19 cellular contexts compared by ENCODE assay signal in genomic region chr2:44351088-44351487, GRCh38. TPM values are rescaled to one million over a fixed set of nuclear protein-coding genes. Genes with fewer than 3 reads are reported as not detected.
DNase-seq lines count a peak whose midpoint lies in the region; ATAC-seq and TF ChIP-seq lines count a peak whose summit lies in the region.
"Had no signal": no experiment of that assay in that cellular context is flagged by ENCODE, and none has a peak within 500 bp of the region (broad histone marks: within the 10 kb centered on the region; RNA-seq: fewer than 3 reads in every experiment).

No MANE protein-coding gene starts in this region.

- intact Hi-C loops in CD14-positive monocyte (cut with micrococcal nuclease): no loop called here
- intact Hi-C loops in activated T-helper 1 cell treated with anti-CD3 and anti-CD28 coated beads, Interleukin-12 subunit alpha, Interleukin-12 subunit beta, Interleukin-2, Interleukin-4 antibody, amounts not matched to agents 30 ng/mL and 10 ng/mL and 1 ng/mL, durations not matched to agents 14 hours and 24 hours and 36 hours (cut with micrococcal nuclease): no loop called here

- H2AFZ ChIP-seq in fibroblast of lung (ENCODE audit: low read length): no peak overlapping the region

- H3K27me3 Mint-ChIP-seq in T-helper 17 cell (no peaks in the 10 kb centered on the region), nephron (ENCODE audit: low read depth) (no peaks in the 10 kb centered on the region), CD14-positive monocyte (ENCODE audit: low read depth in 3 of 3) (peaks cover 0 to 3% (median 0%) of the 10 kb centered on the region in 3 donors)
- no peaks in the 10 kb centered on the region for H3K27me3 Mint-ChIP-seq in activated T-helper 1 cell treated with anti-CD3 and anti-CD28 coated beads, Interleukin-12 subunit alpha, Interleukin-12 subunit beta, Interleukin-2, Interleukin-4 antibody, amounts not matched to agents 30 ng/mL and 10 ng/mL and 1 ng/mL, durations not matched to agents 14 hours and 24 hours and 36 hours (ENCODE audit: insufficient read depth)
- H3K27me3 Mint-ChIP-seq: natural killer cell treated with Interleukin-12 subunit alpha and Interleukin-12 subunit beta and Interleukin-15 and Interleukin-18, amount 100 ng/mL, for 72 hours had no signal

- DNase-seq in AG10803 (ENCODE audit: low read depth) (peak; percentile 33), T-helper 17 cell (no peak), fibroblast of lung (ENCODE audit: low read depth in 2 of 2) (peak; percentile 52 to 87), cerebellar nuclear complex (lab: John Stamatoyannopoulos, UW) (no peak), CD14-positive monocyte (ENCODE audit: low spot score) (no peak)
- no peak for DNase-seq in activated CD4-positive, CD25-positive, alpha-beta regulatory T cell treated with anti-CD3 and anti-CD28 coated beads, Interleukin-2, amount 50 U/mL, for 72 hours
- DNase-seq in activated T-helper 1 cell treated with anti-CD3 and anti-CD28 coated beads, Interleukin-12 subunit alpha, Interleukin-12 subunit beta, Interleukin-2, Interleukin-4 antibody, amounts not matched to agents 30 ng/mL and 10 ng/mL and 1 ng/mL, durations not matched to agents 14 hours and 24 hours and 36 hours (ENCODE audit: low spot score): no peak
- DNase-seq: activated CD4-positive, alpha-beta T cell treated with anti-CD3 and anti-CD28 coated beads, Interleukin-2, amount 50 U/mL, for 48 hours; activated effector memory CD4-positive, alpha-beta T cell treated with anti-CD3 and anti-CD28 coated beads, Interleukin-2, amount 50 U/mL, for 16 hours; NCI-H1048; NCI-H2171; SIG-M5; stimulated activated CD4-positive, alpha-beta T cell treated with anti-CD3 and anti-CD28 coated beads, Interleukin-4, amount 100 ng/mL, for 24 hours; uterus had no signal

- ATAC-seq in T-helper 17 cell: no peak
- ATAC-seq: HepG2; natural killer cell treated with Interleukin-12 subunit alpha and Interleukin-12 subunit beta and Interleukin-15 and Interleukin-18, amount 100 ng/mL, for 72 hours; sciatic nerve had no signal

- peaks cover 31% of the 10 kb centered on the region for H3K4me1 Mint-ChIP-seq in T-helper 17 cell
- H3K4me1 Mint-ChIP-seq in nephron: peaks cover 70% of the 10 kb centered on the region
- peaks cover 7% of the 10 kb centered on the region for H3K4me1 Mint-ChIP-seq in CD14-positive monocyte
- no peaks in the 10 kb centered on the region for H3K4me1 Mint-ChIP-seq in activated T-helper 1 cell treated with anti-CD3 and anti-CD28 coated beads, Interleukin-12 subunit alpha, Interleukin-12 subunit beta, Interleukin-2, Interleukin-4 antibody, amounts not matched to agents 30 ng/mL and 10 ng/mL and 1 ng/mL, durations not matched to agents 14 hours and 24 hours and 36 hours (ENCODE audit: low read depth)

- H3K4me3 Mint-ChIP-seq in T-helper 17 cell: no peak overlapping the region
- no peak overlapping the region for H3K4me3 Mint-ChIP-seq in nephron
- H3K4me3 Mint-ChIP-seq in CD14-positive monocyte: no peak overlapping the region
- H3K4me3 Mint-ChIP-seq in activated T-helper 1 cell treated with anti-CD3 and anti-CD28 coated beads, Interleukin-12 subunit alpha, Interleukin-12 subunit beta, Interleukin-2, Interleukin-4 antibody, amounts not matched to agents 30 ng/mL and 10 ng/mL and 1 ng/mL, durations not matched to agents 14 hours and 24 hours and 36 hours: no peak overlapping the region
- H3K4me3 Mint-ChIP-seq: natural killer cell treated with Interleukin-12 subunit alpha and Interleukin-12 subunit beta and Interleukin-15 and Interleukin-18, amount 100 ng/mL, for 72 hours had no signal

- H3K4me3 ChIP-seq in AG10803 (ENCODE audit: low read length) (no peak overlapping the region), fibroblast of lung (replicated peaks in 1 of 4; ENCODE audit: control extremely low read depth in 1 of 4, insufficient read depth in 1 of 4, low read depth in 3 of 4, low read length in 4 of 4) (no peak overlapping the region)
- H3K4me3 ChIP-seq: cardiac muscle cell, uterus had no signal

- H3K36me3 Mint-ChIP-seq in T-helper 17 cell (ENCODE audit: low read depth) (peaks cover 6% of the 10 kb centered on the region), nephron (ENCODE audit: low read depth) (peaks cover 9% of the 10 kb centered on the region), CD14-positive monocyte (peaks cover 13% of the 10 kb centered on the region in 2 donors)
- peaks cover 8% of the 10 kb centered on the region for H3K36me3 Mint-ChIP-seq in activated T-helper 1 cell treated with anti-CD3 and anti-CD28 coated beads, Interleukin-12 subunit alpha, Interleukin-12 subunit beta, Interleukin-2, Interleukin-4 antibody, amounts not matched to agents 30 ng/mL and 10 ng/mL and 1 ng/mL, durations not matched to agents 14 hours and 24 hours and 36 hours (ENCODE audit: low read depth)
- H3K36me3 Mint-ChIP-seq: natural killer cell treated with Interleukin-12 subunit alpha and Interleukin-12 subunit beta and Interleukin-15 and Interleukin-18, amount 100 ng/mL, for 72 hours had no signal

- no peak for TF ChIP-seq CTCF in AG10803 (conservative IDR thresholded peaks at IDR 0.05; ENCODE audit: low read length)
- no peak for TF ChIP-seq CTCF in fibroblast of lung (conservative IDR thresholded peaks at IDR 0.05 in 1 of 2, IDR thresholded peaks at IDR 0.05 in 1 of 2; ENCODE audit: low read depth in 1 of 2, low read length in 2 of 2)
- no peak for TF ChIP-seq CTCF in nephron (IDR thresholded peaks at IDR 0.05; ENCODE audit: unreplicated experiment in 3 of 3)
- no peak for TF ChIP-seq CTCF in CD14-positive monocyte (IDR thresholded peaks at IDR 0.05)

- H3K9me3 ChIP-seq in T-helper 17 cell (ENCODE audit: control insufficient read depth, low read length, poor library complexity, severe bottlenecking) (no peaks in the 10 kb centered on the region), fibroblast of lung (ENCODE audit: control insufficient read depth, insufficient read depth, low read depth, low read length) (no peaks in the 10 kb centered on the region)
- H3K9me3 ChIP-seq: uterus had no signal

- H3K27ac ChIP-seq in fibroblast of lung (ENCODE audit: insufficient read depth, low read length): no peak overlapping the region
- H3K27ac ChIP-seq: cardiac muscle cell had no signal

- H3K79me2 ChIP-seq in fibroblast of lung (ENCODE audit: control insufficient read depth, insufficient read depth, low read length): peaks cover 6% of the 10 kb centered on the region

- peaks cover 7% of the 10 kb centered on the region for H3K4me1 ChIP-seq in fibroblast of lung (ENCODE audit: control insufficient read depth, extremely low read depth, insufficient read depth, low read length)

- no peak overlapping the region for H3K4me2 ChIP-seq in fibroblast of lung (ENCODE audit: extremely low read depth, insufficient read depth, low read length)

- no peak overlapping the region for H3K9ac ChIP-seq in fibroblast of lung (ENCODE audit: insufficient read depth, low read length)

- H3K9me3 Mint-ChIP-seq in nephron: no peaks in the 10 kb centered on the region
- H3K9me3 Mint-ChIP-seq in CD14-positive monocyte: peaks cover 0 to 3% (median 0%) of the 10 kb centered on the region in 7 donors
- no peaks in the 10 kb centered on the region for H3K9me3 Mint-ChIP-seq in activated T-helper 1 cell treated with anti-CD3 and anti-CD28 coated beads, Interleukin-12 subunit alpha, Interleukin-12 subunit beta, Interleukin-2, Interleukin-4 antibody, amounts not matched to agents 30 ng/mL and 10 ng/mL and 1 ng/mL, durations not matched to agents 14 hours and 24 hours and 36 hours
- H3K9me3 Mint-ChIP-seq: natural killer cell treated with Interleukin-12 subunit alpha and Interleukin-12 subunit beta and Interleukin-15 and Interleukin-18, amount 100 ng/mL, for 72 hours had no signal

- no peaks in the 10 kb centered on the region for H4K20me1 ChIP-seq in fibroblast of lung (ENCODE audit: control insufficient read depth, extremely low read depth, insufficient read depth, low read length)

- H3K27ac Mint-ChIP-seq in T-helper 17 cell (peak overlapping the region; percentile 32), nephron (peak overlapping the region; percentile 38 to 84 (median 72)), CD14-positive monocyte (no peak overlapping the region)
- no peak overlapping the region for H3K27ac Mint-ChIP-seq in activated T-helper 1 cell treated with anti-CD3 and anti-CD28 coated beads, Interleukin-12 subunit alpha, Interleukin-12 subunit beta, Interleukin-2, Interleukin-4 antibody, amounts not matched to agents 30 ng/mL and 10 ng/mL and 1 ng/mL, durations not matched to agents 14 hours and 24 hours and 36 hours
- H3K27ac Mint-ChIP-seq: natural killer cell treated with Interleukin-12 subunit alpha and Interleukin-12 subunit beta and Interleukin-15 and Interleukin-18, amount 100 ng/mL, for 72 hours had no signal

- no peaks in the 10 kb centered on the region for H3K27me3 ChIP-seq in fibroblast of lung (ENCODE audit: control insufficient read depth, insufficient read depth, low read length)
- H3K27me3 ChIP-seq: cardiac muscle cell, uterus had no signal

- no peaks in the 10 kb centered on the region for H3K36me3 ChIP-seq in fibroblast of lung (ENCODE audit: control insufficient read depth, insufficient read depth, low read length)
- H3K36me3 ChIP-seq: cardiac muscle cell, uterus had no signal

RNA-seq across cellular contexts. Expression of gene PREPL, which starts 10.2 kb away (rescaled TPM):
- 10 to 100 TPM; 21.3 to 23.4 TPM for total RNA-seq in T-helper 17 cell
- 42.6 and 67.2 TPM in 2 replicates for total RNA-seq in fibroblast of lung
- 47.9 and 59.5 TPM in 2 replicates for polyA plus RNA-seq in fibroblast of lung
- polyA plus RNA-seq in fibroblast of lung (2012): 27.0 and 31.9 TPM in 2 replicates
- polyA minus RNA-seq in fibroblast of lung (ENCODE audit: low replicate concordance): 8.0 and 8.1 TPM in 2 replicates
- 10 to 100 TPM in 1 of 2 donors, 1 to 10 TPM in 1; 8.0 to 10.8 TPM for polyA plus RNA-seq in CD14-positive monocyte
- total RNA-seq in activated T-helper 1 cell treated with anti-CD3 and anti-CD28 coated beads, Interleukin-12 subunit alpha, Interleukin-12 subunit beta, Interleukin-2, Interleukin-4 antibody, amounts not matched to agents 30 ng/mL and 10 ng/mL and 1 ng/mL, durations not matched to agents 14 hours and 24 hours and 36 hours: 29.4 and 30.5 TPM in 2 replicates

RNA-seq across cellular contexts. Expression of gene CAMKMT, which starts 10.7 kb away (rescaled TPM):
- total RNA-seq in T-helper 17 cell (10 to 100 TPM; 14.8 to 19.8 TPM), fibroblast of lung (6.2 and 7.9 TPM in 2 replicates)
- polyA plus RNA-seq in fibroblast of lung (11.6 and 12.1 TPM in 2 replicates), CD14-positive monocyte (1 to 10 TPM; 7.0 to 7.8 TPM)
- polyA plus RNA-seq in fibroblast of lung (2012): 7.7 and 8.0 TPM in 2 replicates
- polyA minus RNA-seq in fibroblast of lung (ENCODE audit: low replicate concordance): 3.1 TPM in 1 of 2 replicates, not detected in the other
- total RNA-seq in activated T-helper 1 cell treated with anti-CD3 and anti-CD28 coated beads, Interleukin-12 subunit alpha, Interleukin-12 subunit beta, Interleukin-2, Interleukin-4 antibody, amounts not matched to agents 30 ng/mL and 10 ng/mL and 1 ng/mL, durations not matched to agents 14 hours and 24 hours and 36 hours: 13.4 and 14.2 TPM in 2 replicates

Comparison
In these comparisons a context has a peak if more than half of its experiments do, and no peak if none do; other contexts are left out.
1. DNase-seq: peak in AG10803 (single experiment) and fibroblast of lung (2 of 2); none in T-helper 17 cell (0 of 3), cerebellar nuclear complex (0 of 2), activated CD4-positive, CD25-positive, alpha-beta regulatory T cell treated with anti-CD3 and anti-CD28 coated beads, Interleukin-2, amount 50 U/mL, for 72 hours (single experiment), CD14-positive monocyte (single experiment) and activated T-helper 1 cell treated with anti-CD3 and anti-CD28 coated beads, Interleukin-12 subunit alpha, Interleukin-12 subunit beta, Interleukin-2, Interleukin-4 antibody, amounts not matched to agents 30 ng/mL and 10 ng/mL and 1 ng/mL, durations not matched to agents 14 hours and 24 hours and 36 hours (single experiment).
2. H3K27ac Mint-ChIP-seq: peak in T-helper 17 cell (single experiment) and nephron (3 of 3); none in CD14-positive monocyte (0 of 7) and activated T-helper 1 cell treated with anti-CD3 and anti-CD28 coated beads, Interleukin-12 subunit alpha, Interleukin-12 subunit beta, Interleukin-2, Interleukin-4 antibody, amounts not matched to agents 30 ng/mL and 10 ng/mL and 1 ng/mL, durations not matched to agents 14 hours and 24 hours and 36 hours (single experiment).